In genomic region chr3:78741066-78741645, GRCh38 we compare ENCODE assay signal across 10 cellular contexts.
DNase-seq lines count a peak whose midpoint lies in the region; ATAC-seq and TF ChIP-seq lines count a peak whose summit lies in the region.
"Had no signal": no experiment of that assay in that cellular context is flagged by ENCODE, and none has a peak within 500 bp of the region (broad histone marks: within the 10 kb centered on the region; RNA-seq: fewer than 3 reads in every experiment).

No MANE protein-coding gene starts in this region.

- no peak for DNase-seq in DND-41
- peak; percentile 16 to 57 for DNase-seq in Kasumi-1 (lab: John Stamatoyannopoulos, UW)
- no peak for DNase-seq in chondrocyte (ENCODE audit: low spot score)
- DNase-seq in neural crest cell (ENCODE audit: low read depth, low spot score) = no peak
- no peak for DNase-seq in effector memory CD4-positive, alpha-beta T cell
- DNase-seq: GM23248, ovary had no signal

- no peaks in the 10 kb centered on the region for H3K36me3 ChIP-seq in DND-41 (ENCODE audit: insufficient read depth, low read length)
- no peaks in the 10 kb centered on the region for H3K36me3 ChIP-seq in effector memory CD4-positive, alpha-beta T cell (ENCODE audit: control insufficient read depth, insufficient read depth, low read length)
- H3K36me3 ChIP-seq: ovary had no signal

- H3K27me3 Mint-ChIP-seq in chondrocyte (ENCODE audit: low read depth) = no peaks in the 10 kb centered on the region
- no peaks in the 10 kb centered on the region for H3K27me3 Mint-ChIP-seq in neural crest cell (ENCODE audit: low read depth)

- H3K27ac ChIP-seq in DND-41 (ENCODE audit: low read length) = no peak overlapping the region
- H3K27ac ChIP-seq in effector memory CD4-positive, alpha-beta T cell (ENCODE audit: insufficient read depth, low read length, poor library complexity, severe bottlenecking) = no peak overlapping the region
- H3K27ac ChIP-seq: GM23248, ovary had no signal

- no peaks in the 10 kb centered on the region for H3K27me3 ChIP-seq in DND-41 (ENCODE audit: insufficient read depth, low read length, poor library complexity)
- no peaks in the 10 kb centered on the region for H3K27me3 ChIP-seq in effector memory CD4-positive, alpha-beta T cell (replicated peaks; ENCODE audit: control insufficient read depth, insufficient read depth, low read length, poor library complexity, severe bottlenecking)
- H3K27me3 ChIP-seq: ovary had no signal

- H3K9me3 Mint-ChIP-seq in chondrocyte (ENCODE audit: low read depth) (no peaks in the 10 kb centered on the region), neural crest cell (peaks cover 4% of the 10 kb centered on the region)

- H4K20me1 ChIP-seq in DND-41 (ENCODE audit: insufficient read depth, low read length) = no peaks in the 10 kb centered on the region

- H3K79me2 ChIP-seq in DND-41 (ENCODE audit: insufficient read depth, low read length) = no peaks in the 10 kb centered on the region

- no peak overlapping the region for H3K4me3 ChIP-seq in DND-41 (ENCODE audit: low read depth in 1 of 2, low read length in 2 of 2)
- H3K4me3 ChIP-seq in effector memory CD4-positive, alpha-beta T cell (ENCODE audit: insufficient read depth, low read depth, low read length, poor library complexity, severe bottlenecking) = no peak overlapping the region
- H3K4me3 ChIP-seq: GM23248, ovary had no signal

- H3K9ac ChIP-seq in DND-41 (ENCODE audit: low read depth, low read length) = no peak overlapping the region
- H3K9ac ChIP-seq: GM23248 had no signal

- TF ChIP-seq CTCF in DND-41 (IDR thresholded peaks at IDR 0.05; ENCODE audit: borderline replicate concordance, extremely low read depth, low read length, poor library complexity, severe bottlenecking) (peak; percentile 48), chondrocyte (IDR thresholded peaks at IDR 0.05) (peak; percentile 76), neural crest cell (conservative IDR thresholded peaks at IDR 0.05) (peak; percentile 76)

- H3K9me3 ChIP-seq in DND-41 (ENCODE audit: insufficient read depth, low read length, severe bottlenecking) = no peaks in the 10 kb centered on the region
- H3K9me3 ChIP-seq in effector memory CD4-positive, alpha-beta T cell (ENCODE audit: control insufficient read depth, low read length) = no peaks in the 10 kb centered on the region
- H3K9me3 ChIP-seq: ovary had no signal

- H3K4me1 Mint-ChIP-seq in chondrocyte (ENCODE audit: low read depth) (peaks cover 10% of the 10 kb centered on the region), neural crest cell (peaks cover 10% of the 10 kb centered on the region)

- H3K4me2 ChIP-seq in DND-41 (ENCODE audit: insufficient read depth, low read length) = no peak overlapping the region

- H3K27ac Mint-ChIP-seq in chondrocyte (ENCODE audit: unreplicated experiment) = no peak overlapping the region
- H3K27ac Mint-ChIP-seq in neural crest cell (ENCODE audit: unreplicated experiment) = no peak overlapping the region

- ATAC-seq in DND-41 (ENCODE audit: insufficient read depth, low read depth) = no peak
- ATAC-seq in GM18867 (IDR thresholded peaks at IDR 0.05; ENCODE audit: unreplicated experiment) = no peak
- ATAC-seq in GM21723 (IDR thresholded peaks at IDR 0.05; ENCODE audit: unreplicated experiment) = no peak
- ATAC-seq in HG02938 (IDR thresholded peaks at IDR 0.05; ENCODE audit: unreplicated experiment) = no peak

- H3K4me3 Mint-ChIP-seq in chondrocyte (ENCODE audit: unreplicated experiment) (no peak overlapping the region), neural crest cell (no peak overlapping the region)

- H3K36me3 Mint-ChIP-seq in chondrocyte (ENCODE audit: low read depth) = peaks cover 3% of the 10 kb centered on the region
- H3K36me3 Mint-ChIP-seq in neural crest cell (ENCODE audit: low read depth) = peaks cover 17% of the 10 kb centered on the region

- H2AFZ ChIP-seq in DND-41 (ENCODE audit: low read depth, low read length) = no peak overlapping the region
- H2AFZ ChIP-seq: GM23248 had no signal

- H3K4me1 ChIP-seq in DND-41 (ENCODE audit: insufficient read depth, low read length) = no peaks in the 10 kb centered on the region
- no peaks in the 10 kb centered on the region for H3K4me1 ChIP-seq in effector memory CD4-positive, alpha-beta T cell (ENCODE audit: control insufficient read depth, insufficient read depth, low read length, poor library complexity, severe bottlenecking)

Comparison
In these comparisons a context has a peak if more than half of its experiments do, and no peak if none do; other contexts are left out.
1. DNase-seq: peak in Kasumi-1 (2 of 2); none in DND-41 (single experiment), chondrocyte (single experiment), neural crest cell (single experiment) and effector memory CD4-positive, alpha-beta T cell (0 of 3).
2. Peak in every context shown above with its lines, with median percentiles within 50 percentile points of each other: CTCF ChIP-seq.